15 cellular contexts compared by ENCODE assay signal in the genomic region with DNA sequence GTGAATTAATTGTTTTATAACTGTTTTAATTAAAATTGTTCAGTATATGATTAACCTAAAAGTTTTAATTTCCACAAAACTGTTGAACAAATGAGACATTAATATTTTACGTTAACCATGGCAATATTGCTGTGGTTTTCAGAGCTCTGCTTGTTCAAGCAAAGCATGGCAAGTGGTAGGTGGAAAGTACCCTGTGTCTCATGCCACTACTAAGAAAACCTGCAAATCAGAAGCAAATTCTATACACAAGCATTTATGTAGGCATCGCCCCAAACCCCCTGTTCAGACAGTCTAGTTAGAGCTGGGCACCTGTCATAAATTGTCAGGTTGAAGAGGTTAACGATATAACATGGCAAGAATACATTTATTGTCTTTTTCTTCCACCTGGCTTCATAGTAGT.
DNase-seq lines count a peak whose midpoint lies in the region; ATAC-seq and TF ChIP-seq lines count a peak whose summit lies in the region.
"Had no signal": no experiment of that assay in that cellular context is flagged by ENCODE, and none has a peak within 500 bp of the region (broad histone marks: within the 10 kb centered on the region; RNA-seq: fewer than 3 reads in every experiment).

No MANE protein-coding gene starts in this region.

- no peaks in the 10 kb centered on the region for H3K27me3 Mint-ChIP-seq in stimulated activated naive B cell treated with anti-CD40 and anti-IgM and Interleukin-4, amounts not matched to agents 10 μg/mL and 1 μg/mL and 100 μg/mL, for 72 hours

- H2AFZ ChIP-seq in MM.1S (ENCODE audit: low read length): no peak overlapping the region

- DNase-seq in NCI-H748 (lab: John Stamatoyannopoulos, UW; ENCODE audit: unreplicated experiment): peak; percentile 62
- DNase-seq in NCI-H748 treated with DMSO at 0.1 percent for 48 hours (lab: John Stamatoyannopoulos, UW): no peak
- DNase-seq in stimulated activated naive B cell treated with anti-CD40 and anti-IgM and Interleukin-4, amounts not matched to agents 10 μg/mL and 1 μg/mL and 100 μg/mL, for 72 hours: no peak
- no peak for DNase-seq in MM.1S
- DNase-seq in amygdala (lab: John Stamatoyannopoulos, UW): no peak
- DNase-seq in Ammon's horn (ENCODE audit: low spot score): no peak
- DNase-seq: heart left ventricle; left colon; NCI-H1436 treated with DMSO at 0.1 percent for 48 hours; psoas muscle; stimulated activated CD4-positive, alpha-beta T cell treated with anti-CD3 and anti-CD28 coated beads, Interleukin-15, amount 100 ng/mL, for 24 hours had no signal

- TF ChIP-seq CTCF in MM.1S (IDR thresholded peaks at IDR 0.05; ENCODE audit: low read length): no peak

- H3K27ac ChIP-seq in MM.1S (ENCODE audit: low read length): no peak overlapping the region
- H3K27ac ChIP-seq: heart left ventricle, psoas muscle, tibial nerve had no signal

- H3K27ac Mint-ChIP-seq in stimulated activated naive B cell treated with anti-CD40 and anti-IgM and Interleukin-4, amounts not matched to agents 10 μg/mL and 1 μg/mL and 100 μg/mL, for 72 hours: peak overlapping the region; percentile 63

- no peaks in the 10 kb centered on the region for H4K20me1 ChIP-seq in MM.1S (ENCODE audit: insufficient read depth, low read length)

- H3K4me3 ChIP-seq in MM.1S (ENCODE audit: low read length): no peak overlapping the region
- H3K4me3 ChIP-seq: heart left ventricle, psoas muscle, tibial nerve had no signal

- H3K27me3 ChIP-seq in MM.1S (replicated peaks; ENCODE audit: insufficient read depth, low read length): no peaks in the 10 kb centered on the region
- H3K27me3 ChIP-seq: heart left ventricle, tibial nerve had no signal

- H3K9me3 Mint-ChIP-seq in stimulated activated naive B cell treated with anti-CD40 and anti-IgM and Interleukin-4, amounts not matched to agents 10 μg/mL and 1 μg/mL and 100 μg/mL, for 72 hours: no peaks in the 10 kb centered on the region

- peak overlapping the region in 1 of 2 donors; percentile 21 for H3K4me3 Mint-ChIP-seq in stimulated activated naive B cell treated with anti-CD40 and anti-IgM and Interleukin-4, amounts not matched to agents 10 μg/mL and 1 μg/mL and 100 μg/mL, for 72 hours

- peaks cover 0 to 3% of the 10 kb centered on the region in 2 donors for H3K36me3 Mint-ChIP-seq in stimulated activated naive B cell treated with anti-CD40 and anti-IgM and Interleukin-4, amounts not matched to agents 10 μg/mL and 1 μg/mL and 100 μg/mL, for 72 hours

- no peaks in the 10 kb centered on the region for H3K4me1 ChIP-seq in MM.1S (ENCODE audit: low read length)
- H3K4me1 ChIP-seq: psoas muscle had no signal

- peak; percentile 86 for ATAC-seq in HG02678 (IDR thresholded peaks at IDR 0.05; ENCODE audit: unreplicated experiment)
- ATAC-seq in HG03565 (IDR thresholded peaks at IDR 0.05; ENCODE audit: unreplicated experiment): peak; percentile 54
- ATAC-seq in stimulated activated naive B cell treated with anti-CD40 and anti-IgM and Interleukin-4, amounts not matched to agents 10 μg/mL and 1 μg/mL and 100 μg/mL, for 72 hours (replicated peaks): peak; percentile 94 to 97
- ATAC-seq: heart left ventricle, left colon, psoas muscle, SK-N-SH treated with all-trans-retinoic acid at 6 μM for 48 hours had no signal

- no peaks in the 10 kb centered on the region for H3K9me3 ChIP-seq in MM.1S (replicated peaks; ENCODE audit: insufficient read depth, low read length)
- H3K9me3 ChIP-seq: heart left ventricle, psoas muscle, tibial nerve had no signal

- no peak overlapping the region for H3K4me2 ChIP-seq in MM.1S (ENCODE audit: low read depth, low read length)

- no peak overlapping the region for H3K9ac ChIP-seq in MM.1S (ENCODE audit: low read length)

- peaks cover 18 to 32% of the 10 kb centered on the region in 2 donors for H3K4me1 Mint-ChIP-seq in stimulated activated naive B cell treated with anti-CD40 and anti-IgM and Interleukin-4, amounts not matched to agents 10 μg/mL and 1 μg/mL and 100 μg/mL, for 72 hours

- no peaks in the 10 kb centered on the region for H3F3A ChIP-seq in MM.1S (ENCODE audit: insufficient read depth, low read length)

- no peaks in the 10 kb centered on the region for H3K79me2 ChIP-seq in MM.1S (ENCODE audit: low read length)

- H3K9me2 ChIP-seq in MM.1S (replicated peaks; ENCODE audit: insufficient read depth, low read length): no peaks in the 10 kb centered on the region

- H3K36me3 ChIP-seq in MM.1S (replicated peaks; ENCODE audit: insufficient read depth, low read length): no peaks in the 10 kb centered on the region
- H3K36me3 ChIP-seq: heart left ventricle, tibial nerve had no signal
